ENCODE assay signal across 15 cellular contexts in genomic region chr6:90459225-90459758, GRCh38.
DNase-seq lines count a peak whose midpoint lies in the region; ATAC-seq and TF ChIP-seq lines count a peak whose summit lies in the region.
"Had no signal": no experiment of that assay in that cellular context is flagged by ENCODE, and none has a peak within 500 bp of the region (broad histone marks: within the 10 kb centered on the region; RNA-seq: fewer than 3 reads in every experiment).

No MANE protein-coding gene starts in this region.

- no peak overlapping the region for H3K18ac ChIP-seq in trophoblast cell (ENCODE audit: low read length)

- no peaks in the 10 kb centered on the region for H3K9me3 Mint-ChIP-seq in activated naive CD4-positive, alpha-beta T cell treated with anti-CD3 and anti-CD28 coated beads for 36 hours
- peaks cover 3% of the 10 kb centered on the region for H3K9me3 Mint-ChIP-seq in activated T-helper 1 cell treated with anti-CD3 and anti-CD28 coated beads, Interleukin-12 subunit alpha, Interleukin-12 subunit beta, Interleukin-2, Interleukin-4 antibody, amounts not matched to agents 30 ng/mL and 10 ng/mL and 1 ng/mL, durations not matched to agents 14 hours and 24 hours and 36 hours
- H3K9me3 Mint-ChIP-seq: stimulated activated memory B cell treated with anti-CD40 and anti-IgM and Interleukin-4, amounts not matched to agents 10 μg/mL and 1 μg/mL and 100 μg/mL, for 72 hours had no signal

- no peak overlapping the region for H2BK5ac ChIP-seq in trophoblast cell (ENCODE audit: low read depth, low read length, poor library complexity)

- peaks cover 2% of the 10 kb centered on the region for H3K79me2 ChIP-seq in trophoblast cell (ENCODE audit: control insufficient read depth, insufficient read depth, low read length, poor library complexity)

- no peak overlapping the region for H2BK120ac ChIP-seq in trophoblast cell (ENCODE audit: insufficient read depth, low read length, poor library complexity)

- H3K4me3 ChIP-seq in NB4 (ENCODE audit: low read depth, low read length) (no peak overlapping the region), trophoblast cell (ENCODE audit: low read depth, low read length) (no peak overlapping the region), gastrocnemius medialis (no peak overlapping the region)
- H3K4me3 ChIP-seq: ovary had no signal

- H3K36me3 ChIP-seq in trophoblast cell (ENCODE audit: control insufficient read depth in 1 of 2, insufficient read depth in 2 of 2, low read length in 2 of 2) = no peaks in the 10 kb centered on the region
- no peaks in the 10 kb centered on the region for H3K36me3 ChIP-seq in gastrocnemius medialis
- H3K36me3 ChIP-seq: ovary had no signal

- no CpG with 5 or more reads among the region's 4 CpGs for WGBS in trophoblast cell (ENCODE audit: extremely low coverage, insufficient coverage, insufficient read length)

- no peak for TF ChIP-seq CTCF in NB4 (IDR thresholded peaks at IDR 0.05; ENCODE audit: low read depth, low read length)
- no peak for TF ChIP-seq CTCF in gastrocnemius medialis (IDR thresholded peaks at IDR 0.05 in 4 of 5, conservative IDR thresholded peaks at IDR 0.05 in 1 of 5)

- TF ChIP-seq POLR2A in NB4 (IDR thresholded peaks at IDR 0.05; ENCODE audit: extremely low read depth, insufficient read length) = no peak
- TF ChIP-seq POLR2A in gastrocnemius medialis (IDR thresholded peaks at IDR 0.05) = no peak

- H4K8ac ChIP-seq in trophoblast cell (ENCODE audit: low read depth, low read length) = no peak overlapping the region

- DNase-seq in activated naive CD4-positive, alpha-beta T cell treated with anti-CD3 and anti-CD28 coated beads for 36 hours = no peak
- DNase-seq in activated naive CD4-positive, alpha-beta T cell treated with Interleukin-2 at 50 U/mL for 16 hours = no peak
- DNase-seq in NB4 (ENCODE audit: low read depth) (peak; percentile 18), trophoblast cell (peak; percentile 75 to 81), gastrocnemius medialis (no peak), midbrain (lab: John Stamatoyannopoulos, UW) (no peak)
- no peak for DNase-seq in activated T-helper 1 cell treated with anti-CD3 and anti-CD28 coated beads, Interleukin-12 subunit alpha, Interleukin-12 subunit beta, Interleukin-2, Interleukin-4 antibody, amounts not matched to agents 30 ng/mL and 10 ng/mL and 1 ng/mL, durations not matched to agents 14 hours and 24 hours and 36 hours (ENCODE audit: low spot score)
- DNase-seq: GM23248, NCI-H1436, NCI-H345, ovary had no signal

- peaks cover 93% of the 10 kb centered on the region for H3K4me1 Mint-ChIP-seq in activated naive CD4-positive, alpha-beta T cell treated with anti-CD3 and anti-CD28 coated beads for 36 hours (ENCODE audit: low read depth)
- H3K4me1 Mint-ChIP-seq in activated T-helper 1 cell treated with anti-CD3 and anti-CD28 coated beads, Interleukin-12 subunit alpha, Interleukin-12 subunit beta, Interleukin-2, Interleukin-4 antibody, amounts not matched to agents 30 ng/mL and 10 ng/mL and 1 ng/mL, durations not matched to agents 14 hours and 24 hours and 36 hours (ENCODE audit: low read depth) = peaks cover 70% of the 10 kb centered on the region

- in situ Hi-C loops in gastrocnemius medialis (cut with MboI; ENCODE audit: low sequenced_read_pairs in 4 of 4) = no loop called here

- peaks cover 6% of the 10 kb centered on the region for H3K79me1 ChIP-seq in trophoblast cell (ENCODE audit: low read length)

- H3K9me3 ChIP-seq in trophoblast cell (ENCODE audit: insufficient read depth, low read depth, low read length) (no peaks in the 10 kb centered on the region), gastrocnemius medialis (no peaks in the 10 kb centered on the region)
- H3K9me3 ChIP-seq: ovary had no signal

- no peak overlapping the region for H3K23ac ChIP-seq in trophoblast cell (ENCODE audit: low read length)

- H4K91ac ChIP-seq in trophoblast cell (ENCODE audit: low read depth, low read length) = no peak overlapping the region

- H4K12ac ChIP-seq in trophoblast cell (ENCODE audit: low read depth, low read length) = no peak overlapping the region

- CTCF ChIA-PET in activated naive CD4-positive, alpha-beta T cell treated with anti-CD3 and anti-CD28 coated beads for 36 hours (lab: Charles Lee) = interaction anchor here (1.3 to 5.2 kb wide), 4 partner anchors 15 to 66 kb away, joined by 3 to 40 read pairs (median 17); no protein-coding TSS in a partner anchor

- no peak overlapping the region for H2BK12ac ChIP-seq in trophoblast cell (ENCODE audit: low read length)

- no peak overlapping the region for H2AFZ ChIP-seq in trophoblast cell (ENCODE audit: insufficient read depth, low read length, poor library complexity)

- ATAC-seq in HG03025 (IDR thresholded peaks at IDR 0.05; ENCODE audit: low FRiP score, unreplicated experiment) (no peak), gastrocnemius medialis (no peak)
- ATAC-seq: left colon, SK-N-SH treated with all-trans-retinoic acid at 6 μM for 48 hours had no signal

- peak overlapping the region; percentile 99 for H3K27ac Mint-ChIP-seq in activated naive CD4-positive, alpha-beta T cell treated with anti-CD3 and anti-CD28 coated beads for 36 hours
- peak overlapping the region; percentile 93 for H3K27ac Mint-ChIP-seq in activated T-helper 1 cell treated with anti-CD3 and anti-CD28 coated beads, Interleukin-12 subunit alpha, Interleukin-12 subunit beta, Interleukin-2, Interleukin-4 antibody, amounts not matched to agents 30 ng/mL and 10 ng/mL and 1 ng/mL, durations not matched to agents 14 hours and 24 hours and 36 hours
- H3K27ac Mint-ChIP-seq: stimulated activated memory B cell treated with anti-CD40 and anti-IgM and Interleukin-4, amounts not matched to agents 10 μg/mL and 1 μg/mL and 100 μg/mL, for 72 hours had no signal

- peak overlapping the region; percentile 61 for H3K27ac ChIP-seq in trophoblast cell (ENCODE audit: low read depth, low read length)
- no peak overlapping the region for H3K27ac ChIP-seq in gastrocnemius medialis
- H3K27ac ChIP-seq: GM23248, ovary had no signal

- no peak overlapping the region for H3K14ac ChIP-seq in trophoblast cell (ENCODE audit: low read length)

- peak overlapping the region; percentile 66 for H3K4me3 Mint-ChIP-seq in activated naive CD4-positive, alpha-beta T cell treated with anti-CD3 and anti-CD28 coated beads for 36 hours
- peak overlapping the region; percentile 47 for H3K4me3 Mint-ChIP-seq in activated T-helper 1 cell treated with anti-CD3 and anti-CD28 coated beads, Interleukin-12 subunit alpha, Interleukin-12 subunit beta, Interleukin-2, Interleukin-4 antibody, amounts not matched to agents 30 ng/mL and 10 ng/mL and 1 ng/mL, durations not matched to agents 14 hours and 24 hours and 36 hours

- H3K4ac ChIP-seq in trophoblast cell (ENCODE audit: low read depth, low read length) = no peak overlapping the region

- H3K4me2 ChIP-seq in trophoblast cell (ENCODE audit: low read length) = no peak overlapping the region

- no peak overlapping the region for H2AK5ac ChIP-seq in trophoblast cell (ENCODE audit: low read length)

- H3K4me1 ChIP-seq in trophoblast cell (ENCODE audit: control insufficient read depth in 1 of 2, insufficient read depth in 2 of 2, low read length in 2 of 2) (peaks cover 5 to 17% of the 10 kb centered on the region in 2 experiments), gastrocnemius medialis (peaks cover 0 to 3% of the 10 kb centered on the region in 2 donors)

- intact Hi-C loops in activated naive CD4-positive, alpha-beta T cell treated with anti-CD3 and anti-CD28 coated beads for 36 hours (cut with micrococcal nuclease) = loop anchor here (2.0 kb wide), 1 partner anchor 434 kb away; no protein-coding TSS in a partner anchor
- intact Hi-C loops in activated T-helper 1 cell treated with anti-CD3 and anti-CD28 coated beads, Interleukin-12 subunit alpha, Interleukin-12 subunit beta, Interleukin-2, Interleukin-4 antibody, amounts not matched to agents 30 ng/mL and 10 ng/mL and 1 ng/mL, durations not matched to agents 14 hours and 24 hours and 36 hours (cut with micrococcal nuclease) = loop anchor here (2.0 kb wide), 1 partner anchor 52 kb away; no protein-coding TSS in a partner anchor
- intact Hi-C loops in gastrocnemius medialis (cut with DNase I; ENCODE audit: low total_unique reads) = no loop called here

- no peaks in the 10 kb centered on the region for H3K27me3 ChIP-seq in trophoblast cell (ENCODE audit: insufficient read depth, low read length)
- H3K27me3 ChIP-seq in gastrocnemius medialis = no peaks in the 10 kb centered on the region
- H3K27me3 ChIP-seq: ovary had no signal

- no peaks in the 10 kb centered on the region for H3K27me3 Mint-ChIP-seq in activated naive CD4-positive, alpha-beta T cell treated with anti-CD3 and anti-CD28 coated beads for 36 hours (ENCODE audit: low read depth)
- H3K27me3 Mint-ChIP-seq in activated T-helper 1 cell treated with anti-CD3 and anti-CD28 coated beads, Interleukin-12 subunit alpha, Interleukin-12 subunit beta, Interleukin-2, Interleukin-4 antibody, amounts not matched to agents 30 ng/mL and 10 ng/mL and 1 ng/mL, durations not matched to agents 14 hours and 24 hours and 36 hours (ENCODE audit: insufficient read depth) = no peaks in the 10 kb centered on the region
- H3K27me3 Mint-ChIP-seq: stimulated activated memory B cell treated with anti-CD40 and anti-IgM and Interleukin-4, amounts not matched to agents 10 μg/mL and 1 μg/mL and 100 μg/mL, for 72 hours had no signal

- H3K9ac ChIP-seq in trophoblast cell (ENCODE audit: low read length) = no peak overlapping the region
- H3K9ac ChIP-seq: GM23248 had no signal

- H3K36me3 Mint-ChIP-seq in activated naive CD4-positive, alpha-beta T cell treated with anti-CD3 and anti-CD28 coated beads for 36 hours (ENCODE audit: low read depth) = peaks cover 6% of the 10 kb centered on the region
- H3K36me3 Mint-ChIP-seq in activated T-helper 1 cell treated with anti-CD3 and anti-CD28 coated beads, Interleukin-12 subunit alpha, Interleukin-12 subunit beta, Interleukin-2, Interleukin-4 antibody, amounts not matched to agents 30 ng/mL and 10 ng/mL and 1 ng/mL, durations not matched to agents 14 hours and 24 hours and 36 hours (ENCODE audit: low read depth) = peaks cover 4% of the 10 kb centered on the region
- H3K36me3 Mint-ChIP-seq: stimulated activated memory B cell treated with anti-CD40 and anti-IgM and Interleukin-4, amounts not matched to agents 10 μg/mL and 1 μg/mL and 100 μg/mL, for 72 hours had no signal

Comparison
In these comparisons a context has a peak if more than half of its experiments do, and no peak if none do; other contexts are left out.
1. DNase-seq: peak in NB4 (single experiment) and trophoblast cell (2 of 2); none in activated naive CD4-positive, alpha-beta T cell treated with anti-CD3 and anti-CD28 coated beads for 36 hours (single experiment), activated naive CD4-positive, alpha-beta T cell treated with Interleukin-2 at 50 U/mL for 16 hours (single experiment), activated T-helper 1 cell treated with anti-CD3 and anti-CD28 coated beads, Interleukin-12 subunit alpha, Interleukin-12 subunit beta, Interleukin-2, Interleukin-4 antibody, amounts not matched to agents 30 ng/mL and 10 ng/mL and 1 ng/mL, durations not matched to agents 14 hours and 24 hours and 36 hours (single experiment), gastrocnemius medialis (0 of 2) and midbrain (single experiment).